1 cellular context compared by ENCODE assay signal in genomic region chr16:2427526-2427925, GRCh38.
TF ChIP-seq lines count a peak whose summit lies in the region.

No MANE protein-coding gene starts in this region.

TF ChIP-seq in HCT116, 20 proteins besides CTCF, POLR2A, EP300 and RAD21 (continued from another document):
- no peak for TF ChIP-seq ZBTB33 (IDR thresholded peaks at IDR 0.05; ENCODE audit: extremely low read depth, insufficient replicate concordance, low read length)
